ENCODE assay signal across 16 cellular contexts in the genomic region with DNA sequence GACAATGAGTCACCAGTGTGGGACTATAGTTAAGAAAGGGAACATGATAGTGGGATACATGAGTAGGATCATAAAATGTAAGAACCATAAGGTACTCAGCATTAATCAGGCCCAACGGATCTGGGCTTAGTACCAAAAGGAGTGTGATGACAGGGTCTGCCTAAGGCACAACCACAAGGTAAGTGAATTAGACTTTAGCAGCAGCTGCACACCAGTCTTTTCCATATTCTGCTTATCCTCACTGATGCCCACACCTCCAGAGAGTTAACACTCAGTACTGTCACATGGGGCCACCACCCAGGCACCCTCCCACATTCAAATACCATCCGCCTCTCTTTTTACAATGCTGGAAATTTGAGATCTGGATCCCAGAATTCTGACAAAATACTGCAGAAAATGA.
"Had no signal": no experiment of that assay in that cellular context is flagged by ENCODE, and none has a peak within 500 bp of the region (broad histone marks: within the 10 kb centered on the region; RNA-seq: fewer than 3 reads in every experiment).

No MANE protein-coding gene starts in this region.

- H3K36me3 ChIP-seq: gastroesophageal sphincter, heart right ventricle, left ventricle myocardium inferior, tibial nerve, uterus had no signal

- H3K9me3 ChIP-seq: gastroesophageal sphincter, tibial nerve, uterus had no signal

- H3K27ac Mint-ChIP-seq: activated naive CD4-positive, alpha-beta T cell treated with anti-CD3 and anti-CD28 coated beads, Interleukin-2, amount 50 U/mL, for 72 hours; nephron progenitor cell had no signal

- H3K4me1 ChIP-seq: gastroesophageal sphincter, heart right ventricle, left ventricle myocardium inferior, uterus had no signal

- H3K4me1 Mint-ChIP-seq: nephron progenitor cell had no signal

- DNase-seq: activated CD4-positive, alpha-beta T cell treated with anti-CD3 and anti-CD28 coated beads, Interleukin-2, amount 50 U/mL, for 4 hours; activated gamma-delta T cell; effector CD8-positive, alpha-beta T cell; heart right ventricle; kidney glomerular epithelial cell; left ventricle myocardium inferior; mammary epithelial cell; midbrain; nephron progenitor cell; stimulated activated naive CD4-positive, alpha-beta T cell; uterus had no signal

- ATAC-seq: activated naive CD4-positive, alpha-beta T cell treated with anti-CD3 and anti-CD28 coated beads, Interleukin-2, amount 50 U/mL, for 72 hours; esophagus mucosa; gastroesophageal sphincter; heart right ventricle had no signal

- H3K4me3 Mint-ChIP-seq: nephron progenitor cell had no signal

- H3K9me3 Mint-ChIP-seq: nephron progenitor cell had no signal

- H3K36me3 Mint-ChIP-seq: activated naive CD4-positive, alpha-beta T cell treated with anti-CD3 and anti-CD28 coated beads, Interleukin-2, amount 50 U/mL, for 72 hours had no signal

- H3K4me3 ChIP-seq: gastroesophageal sphincter, heart right ventricle, left ventricle myocardium inferior, tibial nerve, uterus had no signal

- H3K27me3 ChIP-seq: gastroesophageal sphincter, tibial nerve, uterus had no signal

- H3K27ac ChIP-seq: gastroesophageal sphincter, heart right ventricle, left ventricle myocardium inferior, tibial nerve, uterus, VCaP had no signal
